ENCODE assay signal across 8 cellular contexts in the genomic region with DNA sequence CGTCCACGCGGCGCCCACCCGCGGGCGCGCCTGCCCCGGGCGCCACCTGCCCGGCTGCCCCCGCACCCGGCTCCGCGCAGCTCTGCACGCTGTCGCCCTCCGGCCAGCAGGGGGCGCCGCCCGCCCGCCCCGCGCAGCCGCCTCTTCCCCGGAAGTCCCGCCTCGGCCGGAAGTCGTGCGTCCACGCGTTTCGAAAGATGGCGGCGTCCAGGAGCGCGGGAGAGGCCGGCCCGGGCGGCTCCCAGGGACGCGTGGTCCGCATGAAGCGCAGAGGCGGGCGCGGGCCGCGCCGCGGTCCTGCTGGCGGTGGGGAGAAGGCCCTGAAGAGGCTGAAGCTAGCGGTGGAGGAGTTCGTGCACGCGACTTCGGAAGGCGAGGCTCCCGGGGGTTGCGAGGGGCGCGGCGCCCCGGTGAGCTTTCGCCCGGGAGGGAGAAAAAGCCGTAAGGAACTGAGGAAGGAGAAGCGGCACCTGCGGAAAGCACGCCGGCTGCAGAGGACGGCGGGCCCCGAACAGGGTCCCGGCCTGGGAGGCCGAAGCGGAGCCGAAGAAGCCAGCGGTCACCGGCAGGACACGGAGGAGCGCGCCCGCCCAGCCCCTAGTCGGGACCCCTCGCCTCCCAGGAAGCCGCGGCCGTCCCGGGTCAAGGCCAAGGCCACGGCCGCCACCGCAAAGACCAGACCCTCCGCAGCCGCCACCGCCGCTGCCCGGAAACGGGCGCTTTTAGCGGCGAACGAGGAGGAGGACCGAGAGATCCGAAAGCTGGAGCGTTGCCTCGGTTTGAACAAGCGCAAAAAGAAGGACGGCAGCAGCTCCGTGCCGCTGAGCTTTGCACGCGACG. TPM values are rescaled to one million over a fixed set of nuclear protein-coding genes. Genes with fewer than 3 reads are reported as not detected.
A peak's percentile ranks its signal among the peaks of the same experiment; 100 is the strongest.
DNase-seq lines count a peak whose midpoint lies in the region; ATAC-seq and TF ChIP-seq lines count a peak whose summit lies in the region.

A gene with protein sequence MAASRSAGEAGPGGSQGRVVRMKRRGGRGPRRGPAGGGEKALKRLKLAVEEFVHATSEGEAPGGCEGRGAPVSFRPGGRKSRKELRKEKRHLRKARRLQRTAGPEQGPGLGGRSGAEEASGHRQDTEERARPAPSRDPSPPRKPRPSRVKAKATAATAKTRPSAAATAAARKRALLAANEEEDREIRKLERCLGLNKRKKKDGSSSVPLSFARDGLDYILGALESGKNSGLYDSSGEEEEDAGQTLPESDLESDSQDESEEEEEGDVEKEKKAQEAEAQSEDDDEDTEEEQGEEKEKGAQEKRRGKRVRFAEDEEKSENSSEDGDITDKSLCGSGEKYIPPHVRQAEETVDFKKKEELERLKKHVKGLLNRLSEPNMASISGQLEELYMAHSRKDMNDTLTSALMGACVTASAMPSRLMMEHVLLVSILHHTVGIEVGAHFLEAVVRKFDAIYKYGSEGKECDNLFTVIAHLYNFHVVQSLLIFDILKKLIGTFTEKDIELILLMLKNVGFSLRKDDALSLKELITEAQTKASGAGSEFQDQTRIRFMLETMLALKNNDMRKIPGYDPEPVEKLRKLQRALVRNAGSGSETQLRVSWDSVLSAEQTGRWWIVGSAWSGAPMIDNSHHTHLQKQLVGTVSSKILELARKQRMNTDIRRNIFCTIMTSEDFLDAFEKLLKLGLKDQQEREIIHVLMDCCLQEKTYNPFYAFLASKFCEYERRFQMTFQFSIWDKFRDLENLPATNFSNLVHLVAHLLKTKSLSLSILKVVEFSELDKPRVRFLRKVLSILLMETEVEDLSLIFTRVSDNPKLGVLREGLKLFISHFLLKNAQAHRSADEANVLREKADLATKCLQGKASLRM (plus strand): TSS at position 172 of the 840 bp plus-strand sequence. CDS start 26 bp downstream, at position 198.

- peak within 1 kb of the TSS; percentile 88 for H3K4me3 Mint-ChIP-seq in Caco-2 (ENCODE audit: unreplicated experiment)
- peak within 1 kb of the TSS; percentile 81 for H3K4me3 Mint-ChIP-seq in endodermal cell

- BruUV-seq in Caco-2 (replicated peaks; lab: Mats Ljungman, UMichigan): no TSS peak

- H3K9ac ChIP-seq in endodermal cell (ENCODE audit: extremely low read depth, low read length, poor library complexity, severe bottlenecking): peak within 1 kb of the TSS; percentile 62

- WGBS in endodermal cell (ENCODE audit: insufficient coverage in 1 of 2, insufficient read length in 1 of 2), 2 experiments: 0% methylated on average over 46 to 115 of the region's 115 CpGs

- H3K27me3 Mint-ChIP-seq in Caco-2 (ENCODE audit: insufficient read depth, unreplicated experiment) (peaks cover 6% of the 10 kb centered on the region), endodermal cell (ENCODE audit: insufficient read depth) (peaks cover 18% of the 10 kb centered on the region)

- H3K4me1 ChIP-seq in Caco-2 (peaks cover 4% of the 10 kb centered on the region), endodermal cell (ENCODE audit: control insufficient read depth, insufficient read depth, low read length) (no peaks in the 10 kb centered on the region)

- H3K27me3 ChIP-seq in Caco-2 (replicated peaks; ENCODE audit: control insufficient read depth, insufficient read depth, low read length) (no peaks in the 10 kb centered on the region), endodermal cell (ENCODE audit: control insufficient read depth, insufficient read depth, low read length, poor library complexity, severe bottlenecking) (no peaks in the 10 kb centered on the region)

- H3K9me3 ChIP-seq in Caco-2: no peaks in the 10 kb centered on the region
- no peaks in the 10 kb centered on the region for H3K9me3 ChIP-seq in endodermal cell (ENCODE audit: control insufficient read depth, low read length)

- POLR2A ChIA-PET in Caco-2 (lab: Charles Lee): no interaction called here

- DNase-seq in Caco-2 (peak; percentile 85 to 93), NOMO-1 (lab: John Stamatoyannopoulos, UW; ENCODE audit: unreplicated experiment in 2 of 2) (peak; percentile 40 to 55), endodermal cell (peak; percentile 95), midbrain (lab: John Stamatoyannopoulos, UW) (peak; percentile 88)
- peak; percentile 80 to 83 for DNase-seq in activated CD8-positive, alpha-beta memory T cell treated with anti-CD3 and anti-CD28 coated beads for 4 hours (ENCODE audit: low read depth in 2 of 2)
- peak; percentile 84 to 86 for DNase-seq in stimulated activated CD8-positive, alpha-beta memory T cell treated with anti-CD3 and anti-CD28 coated beads, Interleukin-15, amount 100 ng/mL, for 48 hours (ENCODE audit: low read depth in 2 of 2)

- no peaks in the 10 kb centered on the region for H3K9me3 Mint-ChIP-seq in Caco-2 (ENCODE audit: unreplicated experiment)
- peaks cover 3% of the 10 kb centered on the region for H3K9me3 Mint-ChIP-seq in endodermal cell

- CTCF ChIA-PET in Caco-2 (lab: Charles Lee): interaction anchor here (0.6 to 1.3 kb wide), 5 partner anchors 9 to 275 kb away, joined by 3 to 7 read pairs (median 3); no protein-coding TSS in a partner anchor

- peak; percentile 92 for ATAC-seq in GM19455 (IDR thresholded peaks at IDR 0.05; ENCODE audit: unreplicated experiment)
- peak; percentile 52 for ATAC-seq in HG03575 (IDR thresholded peaks at IDR 0.05; ENCODE audit: extremely low read depth, insufficient number of reproducible peaks, low FRiP score, unreplicated experiment)

- no peak within 1 kb of the TSS for H3K27ac ChIP-seq in endodermal cell (ENCODE audit: low read depth, low read length)

- H3K4me3 ChIP-seq in Caco-2 (ENCODE audit: low read depth, low read length) (peak within 1 kb of the TSS; percentile 98), endodermal cell (ENCODE audit: low read length) (peak within 1 kb of the TSS; percentile 82)

- H3K27ac Mint-ChIP-seq in Caco-2 (ENCODE audit: unreplicated experiment) (peak within 1 kb of the TSS; percentile 39), endodermal cell (peak within 1 kb of the TSS; percentile 80)

- peak; percentile 35 to 75 for TF ChIP-seq CTCF in Caco-2 (IDR thresholded peaks at IDR 0.05; ENCODE audit: insufficient read depth in 1 of 2, low read depth in 1 of 2, low read length in 1 of 2, severe bottlenecking in 1 of 2, unreplicated experiment in 1 of 2)
- TF ChIP-seq CTCF in endodermal cell (conservative IDR thresholded peaks at IDR 0.05): peak; percentile 84

- peaks cover 2% of the 10 kb centered on the region; the same call in 1 of the 2 replicates for H3K36me3 ChIP-seq in Caco-2 (ENCODE audit: control insufficient read depth, insufficient read depth, low read length)
- H3K36me3 ChIP-seq in endodermal cell (ENCODE audit: control insufficient read depth, insufficient read depth, low read length): peaks cover 27% of the 10 kb centered on the region

- H3K36me3 Mint-ChIP-seq in Caco-2 (ENCODE audit: insufficient read depth, unreplicated experiment): peaks cover 49% of the 10 kb centered on the region
- peaks cover 28% of the 10 kb centered on the region for H3K36me3 Mint-ChIP-seq in endodermal cell (ENCODE audit: low read depth)

- H3K4me1 Mint-ChIP-seq in Caco-2 (ENCODE audit: low read depth, unreplicated experiment) (peaks cover 20% of the 10 kb centered on the region), endodermal cell (peaks cover 18% of the 10 kb centered on the region)

- intact Hi-C loops in Caco-2 (cut with micrococcal nuclease; ENCODE audit: unreplicated experiment): no loop called here

RNA-seq across cellular contexts. Expression of the gene that starts here (rescaled TPM):
- 37.7 and 38.5 TPM in 2 replicates for total RNA-seq in Caco-2 (2022)
- total RNA-seq in endodermal cell: 10 to 100 TPM; 22.8 to 27.0 TPM
- 16.6 TPM for polyA plus RNA-seq in endodermal cell (2013, experiment 1 of 2)
- polyA plus RNA-seq in endodermal cell (2013, experiment 2 of 2): 16.3 TPM
